8 cellular contexts compared by ENCODE assay signal in genomic region chr12:110467847-110468211, GRCh38. TPM values are rescaled to one million over a fixed set of nuclear protein-coding genes. Genes with fewer than 3 reads are reported as not detected.
A peak's percentile ranks its signal among the peaks of the same experiment; 100 is the strongest.
DNase-seq lines count a peak whose midpoint lies in the region; ATAC-seq, FAIRE-seq and TF ChIP-seq lines count a peak whose summit lies in the region.

No MANE protein-coding gene starts in this region.

- peak overlapping the region; percentile 97; the same call in 1 of the 2 replicates for H2BK5ac ChIP-seq in H1 (ENCODE audit: low read depth, low read length)

- FAIRE-seq in H1 (lab: Jason Lieb, UNC): no peak

- no peak overlapping the region for H2AK5ac ChIP-seq in H1 (ENCODE audit: low read depth, low read length)

- TF ChIP-seq CTCF in OCI-LY1 (IDR thresholded peaks at IDR 0.05; ENCODE audit: low read length) (no peak), H1 (IDR thresholded peaks at IDR 0.05; ENCODE audit: control extremely low read depth in 1 of 3, insufficient read depth in 1 of 3, low read depth in 1 of 3, low read length in 3 of 3) (no peak), neural progenitor cell (IDR thresholded peaks at IDR 0.05) (no peak)

- H2AFZ ChIP-seq in OCI-LY1 (ENCODE audit: low read length) (no peak overlapping the region), H1 (ENCODE audit: low read length) (0 out of 2 replicates have a peak overlapping the region, but pooled peaks have one; percentile 3), neural progenitor cell (replicated peaks) (peak overlapping the region; percentile 51)

- H3K9me2 ChIP-seq in OCI-LY1 (ENCODE audit: low read depth, low read length): no peaks in the 10 kb centered on the region

- TF ChIP-seq RAD21 in H1 (IDR thresholded peaks at IDR 0.05 in 1 of 2, conservative IDR thresholded peaks at IDR 0.05 in 1 of 2; ENCODE audit: low read depth in 2 of 2, low read length in 2 of 2): no peak

- H2BK20ac ChIP-seq in H1 (ENCODE audit: low read length): no peak overlapping the region

- no peak overlapping the region for H2BK15ac ChIP-seq in H1 (ENCODE audit: low read length)

- TF ChIP-seq POLR2A in H1 (IDR thresholded peaks at IDR 0.05; ENCODE audit: control extremely low read depth in 1 of 2, low read depth in 2 of 2, low read length in 2 of 2): no peak

- peaks cover 4% of the 10 kb centered on the region for H3K23me2 ChIP-seq in H1 (ENCODE audit: low read depth, low read length)

- H3F3A ChIP-seq in OCI-LY1 (ENCODE audit: insufficient read depth, low read length) (no peaks in the 10 kb centered on the region), neural progenitor cell (ENCODE audit: low read depth) (peaks cover 20% of the 10 kb centered on the region)

- peaks cover 29 to 70% (median 54%) of the 10 kb centered on the region in 10 experiments for H3K4me1 ChIP-seq in BLaER1 treated with 17β-estradiol and CSF1 and Interleukin-3, amounts not matched to agents 10 nM and 100 nM
- H3K4me1 ChIP-seq in OCI-LY1 (ENCODE audit: insufficient read depth, low read length, severe bottlenecking) (peaks cover 17% of the 10 kb centered on the region), H1 (replicated peaks in 1 of 4; ENCODE audit: control insufficient read depth in 3 of 4, insufficient read depth in 4 of 4, low read length in 3 of 4) (peaks cover 0 to 7% (median 1%) of the 10 kb centered on the region in 4 experiments; a peak in 3 of 7 replicates), neural progenitor cell (peaks cover 11% of the 10 kb centered on the region)

- no peak overlapping the region for H4K91ac ChIP-seq in H1 (replicated peaks; ENCODE audit: insufficient read length, low read length)

- peaks cover 9% of the 10 kb centered on the region for H3K27me3 Mint-ChIP-seq in neural progenitor cell (ENCODE audit: insufficient read depth, low read depth)

- H3K79me2 ChIP-seq in OCI-LY1 (ENCODE audit: insufficient read depth, low read length): peaks cover 10% of the 10 kb centered on the region
- peaks cover 0 to 29% of the 10 kb centered on the region in 2 experiments; a peak in 3 of 4 replicates for H3K79me2 ChIP-seq in H1 (ENCODE audit: control insufficient read depth in 1 of 2, insufficient read depth in 2 of 2, low read length in 2 of 2)
- H3K79me2 ChIP-seq in neural progenitor cell (ENCODE audit: low read depth): peaks cover 62% of the 10 kb centered on the region

- H4K20me1 ChIP-seq in BLaER1 treated with 17β-estradiol and CSF1 and Interleukin-3, amounts not matched to agents 10 nM and 100 nM: peaks cover 0 to 12% (median 0%) of the 10 kb centered on the region in 11 experiments; a peak in 2 of 22 replicates
- H4K20me1 ChIP-seq in OCI-LY1 (ENCODE audit: insufficient read depth, low read length): no peaks in the 10 kb centered on the region
- H4K20me1 ChIP-seq in H1 (replicated peaks in 1 of 2; ENCODE audit: control insufficient read depth in 1 of 2, insufficient read depth in 2 of 2, low read length in 2 of 2): peaks cover 2% of the 10 kb centered on the region in 2 experiments
- H4K20me1 ChIP-seq in neural progenitor cell (ENCODE audit: low read depth): peaks cover 17% of the 10 kb centered on the region

- no peak overlapping the region for H3K23ac ChIP-seq in H1 (ENCODE audit: insufficient read length)

- 1% methylated on average over 15 of the region's 15 CpGs; no CpG with 5 or more reads in 1 of the 2 experiments for WGBS in H1 (ENCODE audit: extremely low coverage in 1 of 2, insufficient coverage in 1 of 2, insufficient read length in 1 of 2, insufficient replicate concordance in 2 of 2, low coverage in 1 of 2, low lambda C conversion rate in 2 of 2, missing lambda C conversion rate in 1 of 2), 2 experiments

- H3K4me3 Mint-ChIP-seq in neural progenitor cell: peak overlapping the region; percentile 100

- peaks cover 4% of the 10 kb centered on the region; the same call in 1 of the 2 replicates for H3K79me1 ChIP-seq in H1 (ENCODE audit: low read depth, low read length)

- no peak for ATAC-seq in GM19395 (IDR thresholded peaks at IDR 0.05; ENCODE audit: unreplicated experiment)
- ATAC-seq in GM19035 (IDR thresholded peaks at IDR 0.05; ENCODE audit: unreplicated experiment): no peak
- no peak for ATAC-seq in HG02884 (IDR thresholded peaks at IDR 0.05; ENCODE audit: unreplicated experiment)

- H3K27me3 ChIP-seq in BLaER1 treated with 17β-estradiol and CSF1 and Interleukin-3, amounts not matched to agents 10 nM and 100 nM: no peaks in the 10 kb centered on the region
- H3K27me3 ChIP-seq in OCI-LY1 (ENCODE audit: insufficient read depth, low read length) (no peaks in the 10 kb centered on the region), H1 (replicated peaks in 1 of 4; ENCODE audit: control insufficient read depth in 3 of 4, extremely low read depth in 1 of 4, insufficient read depth in 3 of 4, low read length in 3 of 4) (no peaks in the 10 kb centered on the region), neural progenitor cell (no peaks in the 10 kb centered on the region)

- H3K36me3 ChIP-seq in BLaER1 treated with 17β-estradiol and CSF1 and Interleukin-3, amounts not matched to agents 10 nM and 100 nM: peaks cover 27 to 60% (median 38%) of the 10 kb centered on the region in 11 experiments
- peaks cover 8% of the 10 kb centered on the region; the same call in 1 of the 2 replicates for H3K36me3 ChIP-seq in OCI-LY1 (ENCODE audit: insufficient read depth, low read length)
- H3K36me3 ChIP-seq in H1 (ENCODE audit: control insufficient read depth in 2 of 4, insufficient read depth in 4 of 4, low read length in 3 of 4): peaks cover 5 to 13% (median 10%) of the 10 kb centered on the region in 4 experiments
- H3K36me3 ChIP-seq in neural progenitor cell: no peaks in the 10 kb centered on the region

- H4K5ac ChIP-seq in H1 (ENCODE audit: insufficient read length, low read depth, low read length): peak overlapping the region; percentile 10

- H2BK120ac ChIP-seq in H1 (replicated peaks; ENCODE audit: low read depth, low read length): no peak overlapping the region

- peak overlapping the region; percentile 89 to 99 (median 97) for H3K9ac ChIP-seq in BLaER1 treated with 17β-estradiol and CSF1 and Interleukin-3, amounts not matched to agents 10 nM and 100 nM
- H3K9ac ChIP-seq in OCI-LY1 (ENCODE audit: low read length) (peak overlapping the region; percentile 99), H1 (replicated peaks in 1 of 4; ENCODE audit: extremely low read depth in 1 of 4, low read depth in 3 of 4, low read length in 3 of 4) (peak overlapping the region; percentile 80 to 95 (median 86)), neural progenitor cell (peak overlapping the region; percentile 94)

- no peak overlapping the region for H3K14ac ChIP-seq in H1 (ENCODE audit: insufficient read length)

- peak overlapping the region; percentile 87; the same call in 1 of the 2 replicates for H4K8ac ChIP-seq in H1 (ENCODE audit: extremely low read depth, insufficient read depth, low read length)

- POLR2A ChIA-PET in H1 (lab: Charles Lee; ENCODE audit: partially characterized antibody): interaction anchor here (0.7 to 4.2 kb wide), 36 partner anchors 9 to 367 kb away, joined by 3 to 57 read pairs (median 5); partner anchors contain the start of genes ARPC3, ATP2A2, RAD9B and TCTN1

- no peaks in the 10 kb centered on the region for H3K9me3 ChIP-seq in BLaER1 treated with 17β-estradiol and CSF1 and Interleukin-3, amounts not matched to agents 10 nM and 100 nM (replicated peaks in 1 of 11)
- H3K9me3 ChIP-seq in OCI-LY1 (ENCODE audit: low read length) (no peaks in the 10 kb centered on the region), H1 (ENCODE audit: insufficient read depth in 2 of 2, low read depth in 1 of 2, low read length in 1 of 2) (no peaks in the 10 kb centered on the region), neural progenitor cell (ENCODE audit: low read depth) (no peaks in the 10 kb centered on the region)

- peak overlapping the region; percentile 70 to 100 (median 98) for H3K27ac ChIP-seq in BLaER1 treated with 17β-estradiol and CSF1 and Interleukin-3, amounts not matched to agents 10 nM and 100 nM
- H3K27ac ChIP-seq in OCI-LY1 (ENCODE audit: low read depth, low read length, poor library complexity, severe bottlenecking): no peak overlapping the region
- H3K27ac ChIP-seq in H1 (ENCODE audit: low read depth, low read length): peak overlapping the region; percentile 60; the same call in 1 of the 2 replicates
- no peak overlapping the region for H3K27ac ChIP-seq in neural progenitor cell

- no peak overlapping the region for H3K4ac ChIP-seq in H1 (replicated peaks; ENCODE audit: insufficient read length, low read depth, low read length)

- DNase-seq in H1 (ENCODE audit: low read depth in 1 of 2, low spot score in 2 of 2) (no peak), neural progenitor cell (ENCODE audit: low spot score) (no peak), NCI-H2029 treated with DMSO at 0.1 percent for 48 hours (lab: John Stamatoyannopoulos, UW) (no peak)

- H3K56ac ChIP-seq in H1 (replicated peaks; ENCODE audit: insufficient read length, low read depth, low read length): no peak overlapping the region

- peaks cover 17% of the 10 kb centered on the region for H3K36me3 Mint-ChIP-seq in neural progenitor cell

- H3K18ac ChIP-seq in H1 (ENCODE audit: extremely low read depth, low read length): no peak overlapping the region; the same call in 1 of the 2 replicates

- CTCF ChIA-PET in H1 (lab: Charles Lee; ENCODE audit: partially characterized antibody): interaction anchor here (0.8 to 8.1 kb wide), 8 partner anchors 10 to 420 kb away, joined by 3 to 67 read pairs (median 6); partner anchors contain the start of gene ARPC3

- H2BK12ac ChIP-seq in H1 (ENCODE audit: low read depth, low read length): no peak overlapping the region

- H3K4me1 Mint-ChIP-seq in neural progenitor cell: peaks cover 30% of the 10 kb centered on the region

- peak overlapping the region; percentile 82 to 95 (median 93) for H3K4me2 ChIP-seq in BLaER1 treated with 17β-estradiol and CSF1 and Interleukin-3, amounts not matched to agents 10 nM and 100 nM
- H3K4me2 ChIP-seq in OCI-LY1 (ENCODE audit: low read length): peak overlapping the region; percentile 77
- peak overlapping the region; percentile 82 to 94 for H3K4me2 ChIP-seq in H1 (ENCODE audit: insufficient read depth in 1 of 2, low read depth in 2 of 2, low read length in 2 of 2)
- peak overlapping the region; percentile 99 for H3K4me2 ChIP-seq in neural progenitor cell

- no peak for TF ChIP-seq EP300 in H1 (IDR thresholded peaks at IDR 0.05; ENCODE audit: borderline replicate concordance in 1 of 2, low read depth in 2 of 2, low read length in 2 of 2)

- peak overlapping the region; percentile 73 to 90 (median 81) for H3K4me3 ChIP-seq in BLaER1 treated with 17β-estradiol and CSF1 and Interleukin-3, amounts not matched to agents 10 nM and 100 nM
- peak overlapping the region; percentile 93 for H3K4me3 ChIP-seq in OCI-LY1 (ENCODE audit: low read depth, low read length, poor library complexity, severe bottlenecking)
- H3K4me3 ChIP-seq in H1 (ENCODE audit: extremely low read depth in 1 of 4, insufficient read depth in 2 of 4, low read depth in 3 of 4, low read length in 4 of 4): peak overlapping the region; percentile 85 to 96 (median 90)
- H3K4me3 ChIP-seq in neural progenitor cell: peak overlapping the region; percentile 96

- peaks cover 2% of the 10 kb centered on the region for H3K9me3 Mint-ChIP-seq in neural progenitor cell

- peak overlapping the region; percentile 100 for H3K27ac Mint-ChIP-seq in neural progenitor cell

RNA-seq across cellular contexts. Expression of gene GPN3, which starts 0.2 kb away (rescaled TPM):
- total RNA-seq in H1 (2021; fragmentation: NEBNext Ultra II Directional; extraction: Animal tissue kit (Norgen Biotek cat#: 25700)): 49.7 and 50.8 TPM in 2 replicates
- polyA plus RNA-seq in H1 (2011; rRNA removed): 32.8 and 52.9 TPM in 2 replicates
- polyA plus RNA-seq in H1 (2011; cell fraction: cytosol; rRNA removed): 57.0 TPM
- 11.8 TPM for polyA plus RNA-seq in H1 (2011; cell fraction: nucleus; rRNA removed)
- 36.0 to 51.5 TPM (median 43.2 TPM) in 4 replicates for polyA plus RNA-seq in H1 (2012, experiment 1 of 2)
- polyA plus RNA-seq in H1 (2012, experiment 2 of 2): 5.9 TPM
- polyA plus RNA-seq in H1 (2013, experiment 1 of 2): 47.0 TPM
- 49.4 TPM for polyA plus RNA-seq in H1 (2013, experiment 2 of 2)
- 31.1 and 35.4 TPM in 2 replicates for polyA minus RNA-seq in H1 (2011; rRNA and poly(A)+ RNA removed)
- polyA minus RNA-seq in H1 (2011; cell fraction: cytosol; rRNA and poly(A)+ RNA removed): 15.9 TPM
- 19.8 TPM for polyA minus RNA-seq in H1 (2011; cell fraction: nucleus; rRNA and poly(A)+ RNA removed)
- total RNA-seq in neural progenitor cell (ENCODE audit: low replicate concordance): 41.1 and 62.3 TPM in 2 replicates

RNA-seq across cellular contexts. Expression of gene FAM216A, which starts 0.8 kb away (rescaled TPM):
- 19.8 and 22.2 TPM in 2 replicates for total RNA-seq in H1 (2021; fragmentation: NEBNext Ultra II Directional; extraction: Animal tissue kit (Norgen Biotek cat#: 25700))
- polyA plus RNA-seq in H1 (2011; rRNA removed): 24.6 and 24.8 TPM in 2 replicates
- 36.8 TPM for polyA plus RNA-seq in H1 (2011; cell fraction: cytosol; rRNA removed)
- 19.3 TPM for polyA plus RNA-seq in H1 (2011; cell fraction: nucleus; rRNA removed)
- 16.2 to 19.4 TPM (median 17.0 TPM) in 4 replicates for polyA plus RNA-seq in H1 (2012, experiment 1 of 2)
- polyA plus RNA-seq in H1 (2012, experiment 2 of 2): 7.7 TPM
- polyA plus RNA-seq in H1 (2013, experiment 1 of 2): 29.6 TPM
- 28.8 TPM for polyA plus RNA-seq in H1 (2013, experiment 2 of 2)
- 17.7 and 19.6 TPM in 2 replicates for polyA minus RNA-seq in H1 (2011; rRNA and poly(A)+ RNA removed)
- 13.8 TPM for polyA minus RNA-seq in H1 (2011; cell fraction: cytosol; rRNA and poly(A)+ RNA removed)
- polyA minus RNA-seq in H1 (2011; cell fraction: nucleus; rRNA and poly(A)+ RNA removed): 26.9 TPM
- 54.1 and 87.5 TPM in 2 replicates for total RNA-seq in neural progenitor cell (ENCODE audit: low replicate concordance)

RNA-seq across cellular contexts. Expression of gene ARPC3, which starts 17.7 kb away (rescaled TPM):
- 160 and 170 TPM in 2 replicates for total RNA-seq in H1 (2021; fragmentation: NEBNext Ultra II Directional; extraction: Animal tissue kit (Norgen Biotek cat#: 25700))
- 33.8 and 36.7 TPM in 2 replicates for polyA plus RNA-seq in H1 (2011; rRNA removed)
- 40.7 TPM for polyA plus RNA-seq in H1 (2011; cell fraction: cytosol; rRNA removed)
- polyA plus RNA-seq in H1 (2011; cell fraction: nucleus; rRNA removed): 6.9 TPM
- 121 to 247 TPM (median 129 TPM) in 4 replicates for polyA plus RNA-seq in H1 (2012, experiment 1 of 2)
- polyA plus RNA-seq in H1 (2012, experiment 2 of 2): 47.1 TPM
- polyA plus RNA-seq in H1 (2013, experiment 1 of 2): 177 TPM
- 173 TPM for polyA plus RNA-seq in H1 (2013, experiment 2 of 2)
- polyA minus RNA-seq in H1 (2011; rRNA and poly(A)+ RNA removed): 9.7 and 11.0 TPM in 2 replicates
- 41.1 TPM for polyA minus RNA-seq in H1 (2011; cell fraction: cytosol; rRNA and poly(A)+ RNA removed)
- 15.9 TPM for polyA minus RNA-seq in H1 (2011; cell fraction: nucleus; rRNA and poly(A)+ RNA removed)
- total RNA-seq in neural progenitor cell (ENCODE audit: low replicate concordance): 356 and 363 TPM in 2 replicates

RNA-seq across cellular contexts. Expression of gene VPS29, which starts 34.1 kb away (rescaled TPM):
- 59.0 and 62.5 TPM in 2 replicates for total RNA-seq in H1 (2021; fragmentation: NEBNext Ultra II Directional; extraction: Animal tissue kit (Norgen Biotek cat#: 25700))
- polyA plus RNA-seq in H1 (2011; rRNA removed): 40.0 and 74.6 TPM in 2 replicates
- 82.1 TPM for polyA plus RNA-seq in H1 (2011; cell fraction: cytosol; rRNA removed)
- 18.0 TPM for polyA plus RNA-seq in H1 (2011; cell fraction: nucleus; rRNA removed)
- polyA plus RNA-seq in H1 (2012, experiment 1 of 2): 70.6 to 98.5 TPM (median 81.0 TPM) in 4 replicates
- 52.1 TPM for polyA plus RNA-seq in H1 (2012, experiment 2 of 2)
- 65.0 TPM for polyA plus RNA-seq in H1 (2013, experiment 1 of 2)
- polyA plus RNA-seq in H1 (2013, experiment 2 of 2): 64.2 TPM
- polyA minus RNA-seq in H1 (2011; rRNA and poly(A)+ RNA removed): 42.3 and 71.7 TPM in 2 replicates
- 20.0 TPM for polyA minus RNA-seq in H1 (2011; cell fraction: cytosol; rRNA and poly(A)+ RNA removed)
- 18.8 TPM for polyA minus RNA-seq in H1 (2011; cell fraction: nucleus; rRNA and poly(A)+ RNA removed)
- total RNA-seq in neural progenitor cell (ENCODE audit: low replicate concordance): 69.5 and 101 TPM in 2 replicates

RNA-seq across cellular contexts. Expression of gene RAD9B, which starts 34.3 kb away (rescaled TPM):
- not detected in 2 replicates for total RNA-seq in H1 (2021; fragmentation: NEBNext Ultra II Directional; extraction: Animal tissue kit (Norgen Biotek cat#: 25700))
- polyA plus RNA-seq in H1 (2011; rRNA removed): 0.03 and 0.06 TPM in 2 replicates
- 0.10 TPM for polyA plus RNA-seq in H1 (2011; cell fraction: cytosol; rRNA removed)
- not detected for polyA plus RNA-seq in H1 (2011; cell fraction: nucleus; rRNA removed)
- not detected in 4 replicates for polyA plus RNA-seq in H1 (2012, experiment 1 of 2)
- polyA plus RNA-seq in H1 (2012, experiment 2 of 2): not detected
- 0.08 TPM for polyA plus RNA-seq in H1 (2013, experiment 1 of 2)
- 0.02 TPM for polyA plus RNA-seq in H1 (2013, experiment 2 of 2)
- polyA minus RNA-seq in H1 (2011; rRNA and poly(A)+ RNA removed): not detected in 2 replicates
- polyA minus RNA-seq in H1 (2011; cell fraction: cytosol; rRNA and poly(A)+ RNA removed): not detected
- not detected for polyA minus RNA-seq in H1 (2011; cell fraction: nucleus; rRNA and poly(A)+ RNA removed)
- 0.17 and 0.31 TPM in 2 replicates for total RNA-seq in neural progenitor cell (ENCODE audit: low replicate concordance)

Comparison
In these comparisons a context has a peak if more than half of its experiments do, and no peak if none do; other contexts are left out.
1. H3K27ac ChIP-seq: peak in BLaER1 treated with 17β-estradiol and CSF1 and Interleukin-3, amounts not matched to agents 10 nM and 100 nM (11 of 11) and H1 (single experiment); none in OCI-LY1 (single experiment) and neural progenitor cell (single experiment).
2. Peak in every context shown above with its lines, with median percentiles within 50 percentile points of each other: H3K4me2 ChIP-seq, H3K4me3 ChIP-seq and H3K9ac ChIP-seq.